In the genomic region with DNA sequence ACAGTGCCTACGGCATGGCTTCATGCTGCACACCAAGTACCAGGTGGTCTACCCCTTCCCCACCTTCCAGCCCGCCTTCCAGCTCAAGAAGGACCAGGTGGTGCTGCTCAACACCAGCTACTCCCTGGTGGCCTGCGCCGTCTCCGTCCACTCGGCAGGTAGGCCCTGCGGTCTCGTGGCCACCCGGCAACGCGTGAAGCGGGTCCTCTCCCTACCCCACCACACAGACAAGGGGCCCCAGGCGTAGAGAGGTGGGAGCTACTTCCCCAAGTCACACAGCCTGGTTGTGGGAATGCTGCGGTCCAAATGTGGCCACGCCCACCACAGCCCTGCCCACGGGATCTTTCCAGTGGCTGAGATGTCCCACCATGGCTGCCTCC, we compare ENCODE assay signal across 24 cellular contexts. TPM values are rescaled to one million over a fixed set of nuclear protein-coding genes. Genes with fewer than 3 reads are reported as not detected.
"Had no signal": no experiment of that assay in that cellular context is flagged by ENCODE, and none has a peak within 500 bp of the region (broad histone marks: within the 10 kb centered on the region; RNA-seq: fewer than 3 reads in every experiment).

No MANE protein-coding gene starts in this region.

- H3K9me3 ChIP-seq: colonic mucosa, neutrophil, spleen, tibial artery, upper lobe of left lung, uterus had no signal

- FAIRE-seq: endothelial cell of umbilical vein had no signal

- H3K36me3 ChIP-seq: uterus had no signal

- ATAC-seq: left colon; naive thymus-derived CD4-positive, alpha-beta T cell; right cardiac atrium; stimulated activated memory B cell treated with anti-CD40 and anti-IgM and Interleukin-4, amounts not matched to agents 10 μg/mL and 1 μg/mL and 100 μg/mL, for 72 hours had no signal

- H3K27ac ChIP-seq: colonic mucosa, neutrophil, spleen, tibial artery, upper lobe of left lung, uterus had no signal

- H3K27me3 ChIP-seq: colonic mucosa, neutrophil, spleen, tibial artery, upper lobe of left lung, uterus had no signal

- DNase-seq: colonic mucosa; dermis blood vessel endothelial cell; endodermal cell; erythroblast; mesendoderm; naive thymus-derived CD4-positive, alpha-beta T cell; nephron progenitor cell; posterior cingulate gyrus; spleen; stimulated activated CD4-positive, alpha-beta T cell treated with anti-CD3 and anti-CD28 coated beads, Interleukin-15, amount 100 ng/mL, for 24 hours; stimulated activated CD4-positive, alpha-beta T cell treated with anti-CD3 and anti-CD28 coated beads, Interleukin-1b, Interleukin-23, amount 100 ng/mL, for 48 hours; stimulated activated CD4-positive, alpha-beta T cell treated with anti-CD3 and anti-CD28 coated beads, Interleukin-4, amount 100 ng/mL, for 24 hours; tibial artery; uterus had no signal

- H3K4me3 ChIP-seq: colonic mucosa, spleen, tibial artery, upper lobe of left lung, uterus had no signal

RNA-seq across cellular contexts. Expression of gene PODNL1, which starts 18.1 kb away (rescaled TPM):
- total RNA-seq: endothelial cell of umbilical vein, kidney epithelial cell, liver, lung microvascular endothelial cell, temporal lobe had no signal
